ENCODE assay signal across 25 cellular contexts in the genomic region with DNA sequence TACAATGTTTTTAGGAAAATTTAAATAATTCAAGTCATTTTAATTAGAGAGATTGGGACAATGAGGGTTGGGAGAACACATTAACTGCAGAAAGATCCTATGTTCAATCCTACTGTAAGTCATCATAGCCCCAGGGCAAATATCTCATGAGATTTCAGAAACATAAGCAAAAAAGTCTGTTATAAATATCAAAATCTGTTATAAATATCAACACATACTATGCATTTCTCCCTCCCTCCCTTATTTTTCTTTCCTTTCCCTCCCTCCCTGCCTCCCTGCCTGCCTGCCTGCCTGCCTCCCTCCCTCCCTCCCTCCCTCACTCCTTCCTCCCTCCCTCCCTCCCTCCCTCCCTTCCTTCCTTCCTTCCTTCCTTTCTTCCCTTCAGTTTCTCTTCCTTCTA.
DNase-seq lines count a peak whose midpoint lies in the region; ATAC-seq, FAIRE-seq and TF ChIP-seq lines count a peak whose summit lies in the region.
"Had no signal": no experiment of that assay in that cellular context is flagged by ENCODE, and none has a peak within 500 bp of the region (broad histone marks: within the 10 kb centered on the region; RNA-seq: fewer than 3 reads in every experiment).

No MANE protein-coding gene starts in this region.

- H3K4me1 ChIP-seq in K562 (replicated peaks in 1 of 2; ENCODE audit: control insufficient read depth in 2 of 2, insufficient read depth in 2 of 2, low read length in 2 of 2), result no peaks in the 10 kb centered on the region
- H3K4me1 ChIP-seq: BE2C, BLaER1 had no signal

- no peak for TF ChIP-seq RAD21 in K562 (CRISPR knock-in tag; conservative IDR thresholded peaks at IDR 0.05 in 1 of 2, IDR thresholded peaks at IDR 0.05 in 1 of 2)

- in situ Hi-C loops in K562 (cut with MboI), result no loop called here

- POLR2A ChIA-PET in K562 (lab: Yijun Ruan, JAX), result no interaction called here

- no peak for FAIRE-seq in K562 (lab: Jason Lieb, UNC)
- FAIRE-seq: A204.1, G401.6, GM12891 had no signal

- H3K9ac ChIP-seq in SK-N-MC (ENCODE audit: insufficient read length) (no peak overlapping the region), K562 (ENCODE audit: insufficient read depth in 1 of 2, low read depth in 2 of 2, low read length in 2 of 2) (no peak overlapping the region)
- H3K9ac ChIP-seq: BLaER1 had no signal

- no TSS peak for BruUV-seq in K562 (replicated peaks; lab: Mats Ljungman, UMichigan)

- no peak for TF ChIP-seq EP300 in K562 (IDR thresholded peaks at IDR 0.05; ENCODE audit: low read length)

- H4K20me1 ChIP-seq in K562 (replicated peaks; ENCODE audit: control insufficient read depth, insufficient read depth, low read length), result no peaks in the 10 kb centered on the region
- H4K20me1 ChIP-seq: BLaER1 had no signal

- H3K9me3 ChIP-seq in SK-N-MC (ENCODE audit: low read depth, low read length) (0 out of 2 replicates have a peak, but pooled peaks cover 11% of the 10 kb centered on the region), K562 (replicated peaks; ENCODE audit: control insufficient read depth, insufficient read depth, low read depth, low read length) (no peaks in the 10 kb centered on the region)
- H3K9me3 ChIP-seq: BE2C, BLaER1 had no signal

- no peaks in the 10 kb centered on the region for H3K27me3 ChIP-seq in K562 (ENCODE audit: control insufficient read depth in 2 of 2, insufficient read depth in 2 of 2, low read length in 2 of 2)
- H3K27me3 ChIP-seq: BE2C, BLaER1 had no signal

- no peak for TF ChIP-seq CTCF in K562 (IDR thresholded peaks at IDR 0.05 in 2 of 3, conservative IDR thresholded peaks at IDR 0.05 in 1 of 3; ENCODE audit: insufficient read depth in 2 of 3, low read depth in 1 of 3, low read length in 3 of 3)

- no peak overlapping the region for H3K4me3 ChIP-seq in SK-N-MC
- no peak overlapping the region for H3K4me3 ChIP-seq in K562
- H3K4me3 ChIP-seq: BLaER1 had no signal

- H3K27ac ChIP-seq in SK-N-MC, result peak overlapping the region; percentile 100
- H3K27ac ChIP-seq in K562 (ENCODE audit: extremely low read depth, low read depth, low read length), result no peak overlapping the region
- H3K27ac ChIP-seq: BLaER1 had no signal

- CTCF ChIA-PET in K562 (lab: Yijun Ruan, JAX; ENCODE audit: low intra/inter-chr PET ratio), result no interaction called here

- TF ChIP-seq POLR2A in K562 (conservative IDR thresholded peaks at IDR 0.05), result no peak

- ATAC-seq in K562, result no peak
- no peak for ATAC-seq in HG03280 (IDR thresholded peaks at IDR 0.05; ENCODE audit: unreplicated experiment)
- no peak for ATAC-seq in GM18520 (IDR thresholded peaks at IDR 0.05; ENCODE audit: unreplicated experiment)

- DNase-seq in ELR (ENCODE audit: low read depth), result peak; percentile 16
- peak; percentile 84 for DNase-seq in SK-N-MC (ENCODE audit: low read depth, low spot score)
- DNase-seq in K562 (ENCODE audit: extremely low read depth in 1 of 4, low spot score in 3 of 4), result no peak
- DNase-seq in foreskin melanocyte, result peak; percentile 33
- DNase-seq in cortex of kidney (lab: John Stamatoyannopoulos, UW), result no peak
- DNase-seq: 8988T; ACHN; BE2C; C1 segment of cervical spinal cord; CD4-positive, alpha-beta memory T cell; CD4-positive, CD25-positive, alpha-beta regulatory T cell; CD8-positive, alpha-beta memory T cell; COR-L47; DMS 273 treated with DMSO at 0.1 percent for 48 hours; DMS153; DMS79; DND-41; EL; GF-D8 had no signal

- no peaks in the 10 kb centered on the region for H3K9me1 ChIP-seq in K562 (ENCODE audit: control insufficient read depth, insufficient read depth, low read length)

- H3K36me3 ChIP-seq in SK-N-MC (ENCODE audit: insufficient read depth, low read length) (no peaks in the 10 kb centered on the region), K562 (ENCODE audit: control insufficient read depth, insufficient read depth, low read length) (no peaks in the 10 kb centered on the region)
- H3K36me3 ChIP-seq: BE2C, BLaER1 had no signal

- no peaks in the 10 kb centered on the region for H3K79me2 ChIP-seq in K562 (ENCODE audit: control insufficient read depth, insufficient read depth, low read length)

- no peak overlapping the region for H3K4me2 ChIP-seq in K562 (ENCODE audit: insufficient read depth, low read length)
- H3K4me2 ChIP-seq: BLaER1 had no signal

- H2AFZ ChIP-seq in K562 (ENCODE audit: low read depth, low read length), result no peak overlapping the region

- intact Hi-C loops in K562 (cut with micrococcal nuclease), result no loop called here

TF ChIP-seq in K562, 482 proteins besides CTCF, POLR2A, EP300 and RAD21:
- TF ChIP-seq PCBP1 (IDR thresholded peaks at IDR 0.05; ENCODE audit: low read depth, low read length, poor library complexity, severe bottlenecking) (peak; percentile 39), ZNF668 (CRISPR knock-in tag; IDR thresholded peaks at IDR 0.05) (no peak), PCBP2 (IDR thresholded peaks at IDR 0.05; ENCODE audit: low read depth, low read length, poor library complexity, severe bottlenecking) (peak; percentile 84)

Comparison
In these comparisons a context has a peak if more than half of its experiments do, and no peak if none do; other contexts are left out.
1. DNase-seq: peak in ELR (single experiment), SK-N-MC (single experiment) and foreskin melanocyte (single experiment); none in K562 (0 of 4) and cortex of kidney (single experiment).